15 cellular contexts compared by ENCODE assay signal in genomic region chr2:178928077-178928476, GRCh38.
A peak's percentile ranks its signal among the peaks of the same experiment; 100 is the strongest.
DNase-seq lines count a peak whose midpoint lies in the region; ATAC-seq and TF ChIP-seq lines count a peak whose summit lies in the region.
"Had no signal": no experiment of that assay in that cellular context is flagged by ENCODE, and none has a peak within 500 bp of the region (broad histone marks: within the 10 kb centered on the region; RNA-seq: fewer than 3 reads in every experiment).

No MANE protein-coding gene starts in this region.

- H3K4me3 Mint-ChIP-seq in stimulated activated naive CD8-positive, alpha-beta T cell treated with anti-CD3 and anti-CD28 coated beads, Interleukin-15, amount 100 ng/mL, for 72 hours = no peak overlapping the region

- intact Hi-C loops in left ventricle myocardium superior (cut with micrococcal nuclease) (no loop called here), left ventricle myocardium inferior (cut with micrococcal nuclease) (no loop called here), posterior vena cava (cut with DNase I) (no loop called here)

- H3K27ac ChIP-seq in left ventricle myocardium inferior (replicated peaks) = no peak overlapping the region
- H3K27ac ChIP-seq: A549, SJCRH30, thoracic aorta had no signal

- no peak overlapping the region for H3K4me3 ChIP-seq in left ventricle myocardium inferior
- H3K4me3 ChIP-seq: A549, SJCRH30, thoracic aorta had no signal

- no peak for TF ChIP-seq CTCF in left ventricle myocardium inferior (IDR thresholded peaks at IDR 0.05; ENCODE audit: borderline replicate concordance)

- peaks cover 0 to 16% of the 10 kb centered on the region in 2 donors for H3K9me3 Mint-ChIP-seq in stimulated activated naive CD8-positive, alpha-beta T cell treated with anti-CD3 and anti-CD28 coated beads, Interleukin-15, amount 100 ng/mL, for 72 hours

- DNase-seq in left ventricle myocardium superior (no peak), left ventricle myocardium inferior (no peak), posterior vena cava (ENCODE audit: low spot score) (no peak), 8988T (no peak)
- no peak for DNase-seq in stimulated activated naive CD8-positive, alpha-beta T cell treated with anti-CD3 and anti-CD28 coated beads, Interleukin-15, amount 100 ng/mL, for 72 hours
- no peak for DNase-seq in stimulated activated naive CD4-positive, alpha-beta T cell treated with Interleukin-2 at 50 U/mL for 16 hours (lab: John Stamatoyannopoulos, UW)
- DNase-seq: amygdala, Caco-2, naive B cell, NCI-H1436 treated with DMSO at 0.1 percent for 48 hours, SJCRH30 had no signal

- peaks cover 9% of the 10 kb centered on the region for H3K4me1 ChIP-seq in left ventricle myocardium inferior
- H3K4me1 ChIP-seq: A549, Caco-2 had no signal

- H3K27me3 Mint-ChIP-seq in stimulated activated naive CD8-positive, alpha-beta T cell treated with anti-CD3 and anti-CD28 coated beads, Interleukin-15, amount 100 ng/mL, for 72 hours = no peaks in the 10 kb centered on the region
- H3K27me3 Mint-ChIP-seq: naive B cell had no signal

- peaks cover 5% of the 10 kb centered on the region for H3K4me1 Mint-ChIP-seq in stimulated activated naive CD8-positive, alpha-beta T cell treated with anti-CD3 and anti-CD28 coated beads, Interleukin-15, amount 100 ng/mL, for 72 hours

- H3K27me3 ChIP-seq in left ventricle myocardium inferior (ENCODE audit: low read depth) = no peaks in the 10 kb centered on the region
- H3K27me3 ChIP-seq: SJCRH30 had no signal

- ATAC-seq in left ventricle myocardium superior (peak; percentile 55), HG02571 (IDR thresholded peaks at IDR 0.05; ENCODE audit: unreplicated experiment) (peak; percentile 85), HG03342 (IDR thresholded peaks at IDR 0.05; ENCODE audit: unreplicated experiment) (peak; percentile 60)
- no peak for ATAC-seq in stimulated activated naive CD8-positive, alpha-beta T cell treated with anti-CD3 and anti-CD28 coated beads, Interleukin-15, amount 100 ng/mL, for 72 hours
- ATAC-seq: A549 had no signal

- H3K27ac Mint-ChIP-seq in stimulated activated naive CD8-positive, alpha-beta T cell treated with anti-CD3 and anti-CD28 coated beads, Interleukin-15, amount 100 ng/mL, for 72 hours = no peak overlapping the region

- peaks cover 12% of the 10 kb centered on the region for H3K36me3 ChIP-seq in left ventricle myocardium inferior
- H3K36me3 ChIP-seq: thoracic aorta had no signal

- H3K9me3 ChIP-seq in left ventricle myocardium inferior (replicated peaks) = peaks cover 15% of the 10 kb centered on the region
- H3K9me3 ChIP-seq: A549, Caco-2, thoracic aorta had no signal
